In the genomic region with DNA sequence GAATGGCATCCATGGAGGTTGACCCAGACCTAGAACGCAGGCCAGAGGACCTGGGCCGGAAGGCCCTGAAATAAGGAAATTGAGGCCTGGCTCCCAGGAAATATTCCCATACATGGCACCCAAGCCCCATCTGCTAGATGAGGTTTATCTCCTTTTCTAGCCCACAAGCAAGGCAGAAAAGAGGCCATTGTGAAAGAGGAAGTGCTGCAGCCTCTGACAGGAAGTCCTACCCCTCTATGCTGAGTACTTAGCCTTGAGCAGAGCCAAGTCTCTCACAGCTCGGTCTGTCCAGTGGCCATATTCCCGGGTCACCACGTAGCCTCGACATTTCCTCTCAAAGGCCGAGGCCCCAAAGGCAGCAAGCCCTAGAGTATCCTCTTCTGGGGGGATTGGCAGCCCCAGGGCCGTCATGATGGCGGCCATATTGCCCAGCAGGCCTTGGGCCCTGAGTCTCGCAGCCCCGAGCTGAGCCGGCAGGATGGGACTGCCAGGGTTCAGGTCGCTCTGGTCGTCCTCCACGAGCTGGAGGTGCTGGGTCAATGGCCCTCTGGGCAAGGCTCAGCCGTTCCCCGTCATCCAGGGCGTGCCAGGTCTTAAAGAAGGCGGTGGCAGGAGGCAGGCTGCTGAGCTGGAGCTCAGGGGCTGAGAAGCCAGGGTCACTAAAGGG, we compare ENCODE assay signal across 11 cellular contexts. TPM values are rescaled to one million over a fixed set of nuclear protein-coding genes. Genes with fewer than 3 reads are reported as not detected.
DNase-seq lines count a peak whose midpoint lies in the region; ATAC-seq and TF ChIP-seq lines count a peak whose summit lies in the region.
"Had no signal": no experiment of that assay in that cellular context is flagged by ENCODE, and none has a peak within 500 bp of the region (broad histone marks: within the 10 kb centered on the region; RNA-seq: fewer than 3 reads in every experiment).

No MANE protein-coding gene starts in this region.

- intact Hi-C loops in A673 (cut with micrococcal nuclease; ENCODE audit: unreplicated experiment) = no loop called here

- H3K9ac ChIP-seq in muscle layer of colon (ENCODE audit: low read length) = no peak overlapping the region

- no peaks in the 10 kb centered on the region for H3K27me3 ChIP-seq in A673 (replicated peaks; ENCODE audit: insufficient read depth, low read depth, low read length, poor library complexity)
- no peaks in the 10 kb centered on the region for H3K27me3 ChIP-seq in muscle layer of colon (ENCODE audit: control insufficient read depth in 1 of 2, insufficient read depth in 2 of 2, low read length in 2 of 2)
- H3K27me3 ChIP-seq in WERI-Rb-1 (ENCODE audit: insufficient read depth, low read depth, severe bottlenecking) = no peaks in the 10 kb centered on the region
- H3K27me3 ChIP-seq: ovary had no signal

- ATAC-seq in GM21619 (IDR thresholded peaks at IDR 0.05; ENCODE audit: unreplicated experiment) = no peak

- CTCF ChIA-PET in A673 (lab: Charles Lee) = interaction anchor here (0.5 kb wide), 1 partner anchor 10 kb away, joined by 9 read pairs; no protein-coding TSS in a partner anchor

- peak overlapping the region; percentile 82 for H3K27ac ChIP-seq in A673 (ENCODE audit: low read depth, low read length, poor library complexity, severe bottlenecking)
- peak overlapping the region; percentile 44 for H3K27ac ChIP-seq in muscle layer of colon (ENCODE audit: low read depth, low read length)
- no peak overlapping the region for H3K27ac ChIP-seq in WERI-Rb-1
- H3K27ac ChIP-seq: C4-2B, ovary had no signal

- H3K36me3 ChIP-seq in A673 (ENCODE audit: insufficient read depth, low read length, poor library complexity, severe bottlenecking) (no peaks in the 10 kb centered on the region), muscle layer of colon (ENCODE audit: insufficient read depth, low read length) (peaks cover 4% of the 10 kb centered on the region), WERI-Rb-1 (no peaks in the 10 kb centered on the region)
- H3K36me3 ChIP-seq: ovary had no signal

- H3K4me3 Mint-ChIP-seq in activated naive CD8-positive, alpha-beta T cell treated with anti-CD3 and anti-CD28 coated beads for 36 hours = no peak overlapping the region

- no TSS peak for BruUV-seq in A673 (replicated peaks; lab: Mats Ljungman, UMichigan)

- no peaks in the 10 kb centered on the region for H3K9me3 ChIP-seq in A673 (ENCODE audit: low read depth, low read length, poor library complexity, severe bottlenecking)
- no peaks in the 10 kb centered on the region for H3K9me3 ChIP-seq in muscle layer of colon (ENCODE audit: low read length)
- no peaks in the 10 kb centered on the region for H3K9me3 ChIP-seq in WERI-Rb-1 (ENCODE audit: severe bottlenecking)
- H3K9me3 ChIP-seq: ovary had no signal

- H3K36me3 Mint-ChIP-seq in activated naive CD8-positive, alpha-beta T cell treated with anti-CD3 and anti-CD28 coated beads for 36 hours = peaks cover 3% of the 10 kb centered on the region

- H3K27me3 Mint-ChIP-seq in activated naive CD8-positive, alpha-beta T cell treated with anti-CD3 and anti-CD28 coated beads for 36 hours = no peaks in the 10 kb centered on the region

- POLR2A ChIA-PET in A673 (lab: Charles Lee; ENCODE audit: low non-redundant PET) = no interaction called here

- peaks cover 27% of the 10 kb centered on the region for H3K4me1 Mint-ChIP-seq in activated naive CD8-positive, alpha-beta T cell treated with anti-CD3 and anti-CD28 coated beads for 36 hours

- TF ChIP-seq CTCF in A673 (conservative IDR thresholded peaks at IDR 0.05; ENCODE audit: low read depth, low read length) (no peak), WERI-Rb-1 (IDR thresholded peaks at IDR 0.05; ENCODE audit: low read depth, low read length) (no peak)

- H3K4me3 ChIP-seq in A673 (ENCODE audit: low read depth, low read length, poor library complexity, severe bottlenecking) (no peak overlapping the region), muscle layer of colon (ENCODE audit: low read depth in 1 of 2, low read length in 2 of 2) (no peak overlapping the region), WERI-Rb-1 (ENCODE audit: low read depth, low read length) (no peak overlapping the region)
- H3K4me3 ChIP-seq: ovary had no signal

- H3K4me1 ChIP-seq in A673 (ENCODE audit: insufficient read depth, low read length, poor library complexity, severe bottlenecking) = peaks cover 22% of the 10 kb centered on the region
- peaks cover 16% of the 10 kb centered on the region for H3K4me1 ChIP-seq in muscle layer of colon (ENCODE audit: insufficient read depth, low read length)

- H3K27ac Mint-ChIP-seq in activated naive CD8-positive, alpha-beta T cell treated with anti-CD3 and anti-CD28 coated beads for 36 hours = peak overlapping the region; percentile 84

- peaks cover 3% of the 10 kb centered on the region for H3K9me3 Mint-ChIP-seq in activated naive CD8-positive, alpha-beta T cell treated with anti-CD3 and anti-CD28 coated beads for 36 hours

- DNase-seq in A673 (ENCODE audit: low spot score) (no peak), KG1 (lab: John Stamatoyannopoulos, UW) (peak; percentile 76), A172 (ENCODE audit: low spot score) (no peak), WERI-Rb-1 (no peak)
- DNase-seq in activated naive CD8-positive, alpha-beta T cell treated with anti-CD3 and anti-CD28 coated beads for 36 hours = no peak
- DNase-seq in stimulated activated CD4-positive, alpha-beta T cell treated with anti-CD3 and anti-CD28 coated beads, Interleukin-15, amount 100 ng/mL, for 24 hours = no peak
- DNase-seq: activated gamma-delta T cell treated with Interleukin-2 at 50 U/mL for 16 hours, ovary had no signal

RNA-seq across cellular contexts. Expression of a gene that starts 7.8 kb away (rescaled TPM):
- total RNA-seq in A673 (2021) = 1.4 and 1.6 TPM in 2 replicates
- total RNA-seq in activated naive CD8-positive, alpha-beta T cell treated with anti-CD3 and anti-CD28 coated beads for 36 hours = under 1 TPM; 0.16 to 0.38 TPM
- total RNA-seq in A172 (2014; rRNA removed; shearing (Covaris generic)) = 1.9 and 2.3 TPM in 2 replicates

RNA-seq across cellular contexts. Expression of a gene that starts 10.4 kb away (rescaled TPM):
- 28.2 and 34.7 TPM in 2 replicates for total RNA-seq in A673 (2021)
- 10 to 100 TPM; 20.8 to 22.0 TPM for total RNA-seq in activated naive CD8-positive, alpha-beta T cell treated with anti-CD3 and anti-CD28 coated beads for 36 hours
- total RNA-seq in A172 (2014; rRNA removed; shearing (Covaris generic)) = 57.3 and 60.8 TPM in 2 replicates

RNA-seq across cellular contexts. Expression of a gene that starts 19.1 kb away (rescaled TPM):
- 37.0 and 39.3 TPM in 2 replicates for total RNA-seq in A673 (2021)
- 10 to 100 TPM; 24.9 to 27.0 TPM for total RNA-seq in activated naive CD8-positive, alpha-beta T cell treated with anti-CD3 and anti-CD28 coated beads for 36 hours
- total RNA-seq in A172 (2014; rRNA removed; shearing (Covaris generic)) = 18.7 and 32.5 TPM in 2 replicates

RNA-seq across cellular contexts. Expression of a gene that starts 44.6 kb away (rescaled TPM):
- total RNA-seq in A673 (2021) = 2.1 and 4.3 TPM in 2 replicates
- total RNA-seq in activated naive CD8-positive, alpha-beta T cell treated with anti-CD3 and anti-CD28 coated beads for 36 hours = 1 to 10 TPM; 5.4 to 5.7 TPM
- 46.4 and 50.8 TPM in 2 replicates for total RNA-seq in A172 (2014; rRNA removed; shearing (Covaris generic))

RNA-seq across cellular contexts. Expression of a gene that starts 53.3 kb away (rescaled TPM):
- 31.4 and 37.1 TPM in 2 replicates for total RNA-seq in A673 (2021)
- total RNA-seq in activated naive CD8-positive, alpha-beta T cell treated with anti-CD3 and anti-CD28 coated beads for 36 hours = 10 to 100 TPM; 28.5 to 31.7 TPM
- total RNA-seq in A172 (2014; rRNA removed; shearing (Covaris generic)) = 3.5 and 3.8 TPM in 2 replicates
